In genomic region chr1:35555601-35556477, GRCh38 we compare ENCODE assay signal across 8 cellular contexts. TPM values are rescaled to one million over a fixed set of nuclear protein-coding genes. Genes with fewer than 3 reads are reported as not detected.
DNase-seq lines count a peak whose midpoint lies in the region; ATAC-seq and TF ChIP-seq lines count a peak whose summit lies in the region.

No MANE protein-coding gene starts in this region.

- peaks cover 33% of the 10 kb centered on the region for H3K36me3 ChIP-seq in left ventricle myocardium inferior
- peaks cover 20% of the 10 kb centered on the region for H3K36me3 ChIP-seq in right atrium auricular region
- H3K36me3 ChIP-seq in OCI-LY3 (replicated peaks; ENCODE audit: low read depth, low read length) = peaks cover 2% of the 10 kb centered on the region

- H4K20me1 ChIP-seq in OCI-LY3 (ENCODE audit: insufficient read depth, low read length) = no peaks in the 10 kb centered on the region

- H3K9me3 ChIP-seq in left ventricle myocardium inferior (replicated peaks) (no peaks in the 10 kb centered on the region), right atrium auricular region (no peaks in the 10 kb centered on the region), OCI-LY3 (ENCODE audit: insufficient read depth, low read length) (no peaks in the 10 kb centered on the region)

- H3K27ac ChIP-seq in left ventricle myocardium inferior (replicated peaks) (peak overlapping the region; percentile 99), right atrium auricular region (no peak overlapping the region), OCI-LY3 (ENCODE audit: low read length) (no peak overlapping the region), epithelial cell of prostate (peak overlapping the region; percentile 90)

- H3K4me3 ChIP-seq in left ventricle myocardium inferior = peak overlapping the region; percentile 85
- peak overlapping the region in 1 of 2 donors; percentile 74 for H3K4me3 ChIP-seq in right atrium auricular region
- H3K4me3 ChIP-seq in OCI-LY3 (ENCODE audit: low read length) = peak overlapping the region; percentile 97
- peak overlapping the region; percentile 74 for H3K4me3 ChIP-seq in retinal pigment epithelial cell (ENCODE audit: low read length)

- H3K27me3 ChIP-seq in left ventricle myocardium inferior (ENCODE audit: low read depth) = no peaks in the 10 kb centered on the region
- no peaks in the 10 kb centered on the region for H3K27me3 ChIP-seq in right atrium auricular region
- no peaks in the 10 kb centered on the region for H3K27me3 ChIP-seq in OCI-LY3 (ENCODE audit: low read depth, low read length)

- DNase-seq in left ventricle myocardium inferior = no peak
- no peak for DNase-seq in right atrium auricular region (ENCODE audit: low spot score)
- DNase-seq in epithelial cell of prostate (ENCODE audit: low read depth, low spot score) = peak; percentile 92
- no peak for DNase-seq in retinal pigment epithelial cell (ENCODE audit: low read depth)
- DNase-seq in NCI-H187 (lab: John Stamatoyannopoulos, UW) = no peak
- no peak for DNase-seq in GM10248 (ENCODE audit: extremely low spot score)

- CTCF ChIA-PET in GM10248 (lab: Yijun Ruan, JAX) = interaction anchor here (1.1 to 3.3 kb wide), 8 partner anchors 9 to 191 kb away, joined by 3 to 34 read pairs (median 8); no protein-coding TSS in a partner anchor

- peaks cover 30% of the 10 kb centered on the region for H3K79me2 ChIP-seq in OCI-LY3 (ENCODE audit: low read length)

- peaks cover 74% of the 10 kb centered on the region for H3K4me1 ChIP-seq in left ventricle myocardium inferior
- peaks cover 0 to 57% of the 10 kb centered on the region in 2 donors for H3K4me1 ChIP-seq in right atrium auricular region
- peaks cover 16% of the 10 kb centered on the region for H3K4me1 ChIP-seq in OCI-LY3 (ENCODE audit: low read length)

- POLR2A ChIA-PET in GM10248 (lab: Yijun Ruan, JAX) = no interaction called here

- peak overlapping the region; percentile 81 for H3K9ac ChIP-seq in OCI-LY3 (ENCODE audit: low read length)

- no peak overlapping the region for H2AFZ ChIP-seq in OCI-LY3 (ENCODE audit: low read depth, low read length)

- peak overlapping the region; percentile 97 for H3K4me2 ChIP-seq in OCI-LY3 (ENCODE audit: low read length)

- no peak for ATAC-seq in HG03135 (IDR thresholded peaks at IDR 0.05; ENCODE audit: unreplicated experiment)

- intact Hi-C loops in left ventricle myocardium inferior (cut with micrococcal nuclease) = no loop called here

- TF ChIP-seq CTCF in left ventricle myocardium inferior (IDR thresholded peaks at IDR 0.05; ENCODE audit: borderline replicate concordance) (no peak), right atrium auricular region (IDR thresholded peaks at IDR 0.05) (no peak), OCI-LY3 (IDR thresholded peaks at IDR 0.05; ENCODE audit: low read depth, low read length) (no peak), retinal pigment epithelial cell (conservative IDR thresholded peaks at IDR 0.05; ENCODE audit: low read depth, low read length) (no peak), GM10248 (IDR thresholded peaks at IDR 0.05; ENCODE audit: control extremely low read depth, extremely low read depth, low read depth, missing control alignments) (no peak)

RNA-seq across cellular contexts. Expression of gene KIAA0319L, which starts 1.4 kb away (rescaled TPM):
- 64.3 TPM for total RNA-seq in left ventricle myocardium inferior
- 10 to 100 TPM; 62.5 to 95.0 TPM for total RNA-seq in right atrium auricular region

RNA-seq across cellular contexts. Expression of gene NCDN, which starts 1.8 kb away (rescaled TPM):
- 26.1 TPM for total RNA-seq in left ventricle myocardium inferior
- 10 to 100 TPM; 30.6 to 33.7 TPM for total RNA-seq in right atrium auricular region

RNA-seq across cellular contexts. Expression of gene TFAP2E, which starts 17.3 kb away (rescaled TPM):
- total RNA-seq in left ventricle myocardium inferior (0.30 TPM), right atrium auricular region (not detected)

Comparison
In these comparisons a context has a peak if more than half of its experiments do, and no peak if none do; other contexts are left out.
1. H3K27ac ChIP-seq: peak in left ventricle myocardium inferior (single experiment) and epithelial cell of prostate (single experiment); none in right atrium auricular region (0 of 2) and OCI-LY3 (single experiment).